ENCODE assay signal across 8 cellular contexts in the genomic region with DNA sequence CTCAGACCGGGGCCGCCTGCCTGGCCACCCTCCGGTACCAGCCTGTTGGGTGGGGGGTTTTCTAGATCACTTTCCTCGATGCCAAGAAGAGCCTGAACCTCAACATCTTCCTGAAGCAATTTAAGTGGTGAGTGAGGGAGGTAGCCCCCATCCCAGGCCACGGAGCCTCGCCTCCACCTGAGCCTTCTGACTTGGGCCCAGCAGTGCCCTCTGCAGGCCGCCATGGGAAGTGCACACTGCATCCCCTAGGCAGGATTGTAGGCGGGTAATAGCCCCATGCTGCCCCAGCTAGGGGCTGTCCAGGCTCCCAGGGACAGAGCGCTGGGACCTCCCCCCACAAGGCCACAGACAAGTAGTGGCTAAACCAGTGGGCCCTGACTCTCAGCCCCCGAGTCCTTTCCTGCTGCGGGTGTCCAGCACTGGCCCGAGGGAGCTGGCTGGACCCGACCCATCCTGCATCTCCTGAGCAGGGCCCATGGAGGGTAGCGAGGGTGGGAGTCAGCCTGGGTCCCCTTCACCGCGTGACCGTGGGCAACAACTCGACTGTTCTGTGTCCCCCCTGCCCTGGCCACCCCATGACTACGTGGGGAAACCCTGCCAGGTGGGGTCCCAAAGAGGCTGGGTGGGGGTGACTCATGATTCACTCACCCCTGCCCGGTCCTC. TPM values are rescaled to one million over a fixed set of nuclear protein-coding genes. Genes with fewer than 3 reads are reported as not detected.
DNase-seq lines count a peak whose midpoint lies in the region; ATAC-seq, FAIRE-seq and TF ChIP-seq lines count a peak whose summit lies in the region.

No MANE protein-coding gene starts in this region.

- TF ChIP-seq POLR2A in H1 (IDR thresholded peaks at IDR 0.05; ENCODE audit: control extremely low read depth in 1 of 2, low read depth in 2 of 2, low read length in 2 of 2): 0 out of 3 replicates have a peak, but pooled peaks of 1 of the 2 experiments have one; percentile 19

- H3K4me3 ChIP-seq in HAP-1 (no peak overlapping the region), H1 (ENCODE audit: extremely low read depth in 1 of 4, insufficient read depth in 2 of 4, low read depth in 3 of 4, low read length in 4 of 4) (no peak overlapping the region)

- H2BK15ac ChIP-seq in H1 (ENCODE audit: low read length): no peak overlapping the region

- no peaks in the 10 kb centered on the region; the same call in 1 of the 2 replicates for H3K79me1 ChIP-seq in H1 (ENCODE audit: low read depth, low read length)

- no peak overlapping the region for H3K18ac ChIP-seq in H1 (ENCODE audit: extremely low read depth, low read length)

- WGBS in H1 (ENCODE audit: extremely low coverage in 1 of 2, insufficient coverage in 1 of 2, insufficient read length in 1 of 2, insufficient replicate concordance in 2 of 2, low coverage in 1 of 2, low lambda C conversion rate in 2 of 2, missing lambda C conversion rate in 1 of 2), 2 experiments: 62% methylated on average over 20 of the region's 20 CpGs; no CpG with 5 or more reads in 1 of the 2 experiments

- DNase-seq in COLO829 (ENCODE audit: low spot score) (peak; percentile 75), HAP-1 (ENCODE audit: low spot score in 2 of 2) (peak; percentile 31 to 83), NCI-H69 (lab: John Stamatoyannopoulos, UW) (peak; percentile 71), H1 (ENCODE audit: low read depth in 1 of 2, low spot score in 2 of 2) (peak; percentile 54 to 96), mucosa of gallbladder (ENCODE audit: low spot score) (peak; percentile 74)
- peak; percentile 27 to 62 for DNase-seq in activated CD8-positive, alpha-beta memory T cell treated with anti-CD3 and anti-CD28 coated beads for 1 hour (ENCODE audit: extremely low read depth in 1 of 2, low read depth in 1 of 2)

- no peak overlapping the region for H3K9ac ChIP-seq in H1 (replicated peaks in 1 of 4; ENCODE audit: extremely low read depth in 1 of 4, low read depth in 3 of 4, low read length in 3 of 4)

- peak overlapping the region; percentile 60; the same call in 1 of the 2 replicates for H2BK5ac ChIP-seq in H1 (ENCODE audit: low read depth, low read length)

- TF ChIP-seq RAD21 in H1 (IDR thresholded peaks at IDR 0.05 in 1 of 2, conservative IDR thresholded peaks at IDR 0.05 in 1 of 2; ENCODE audit: low read depth in 2 of 2, low read length in 2 of 2): peak; percentile 81 to 89

- H3K56ac ChIP-seq in H1 (replicated peaks; ENCODE audit: insufficient read length, low read depth, low read length): no peak overlapping the region

- no peak overlapping the region for H3K23ac ChIP-seq in H1 (ENCODE audit: insufficient read length)

- H3K14ac ChIP-seq in H1 (ENCODE audit: insufficient read length): no peak overlapping the region

- no peak overlapping the region for H2BK120ac ChIP-seq in H1 (replicated peaks; ENCODE audit: low read depth, low read length)

- no peaks in the 10 kb centered on the region for H3K27me3 ChIP-seq in HAP-1 (ENCODE audit: low read depth)
- no peaks in the 10 kb centered on the region for H3K27me3 ChIP-seq in H1 (replicated peaks in 1 of 4; ENCODE audit: control insufficient read depth in 3 of 4, extremely low read depth in 1 of 4, insufficient read depth in 3 of 4, low read length in 3 of 4)

- H3K4me2 ChIP-seq in H1 (ENCODE audit: insufficient read depth in 1 of 2, low read depth in 2 of 2, low read length in 2 of 2): no peak overlapping the region

- no peak overlapping the region for H4K5ac ChIP-seq in H1 (ENCODE audit: insufficient read length, low read depth, low read length)

- peaks cover 49% of the 10 kb centered on the region for H3K36me3 ChIP-seq in HAP-1 (replicated peaks)
- H3K36me3 ChIP-seq in H1 (ENCODE audit: control insufficient read depth in 2 of 4, insufficient read depth in 4 of 4, low read length in 3 of 4): peaks cover 4 to 45% (median 13%) of the 10 kb centered on the region in 4 experiments; a peak in 6 of 8 replicates

- TF ChIP-seq CTCF in H1 (IDR thresholded peaks at IDR 0.05; ENCODE audit: control extremely low read depth in 1 of 3, insufficient read depth in 1 of 3, low read depth in 1 of 3, low read length in 3 of 3): peak in 2 of 3 experiments; percentile 96 to 98; a peak in 3 of 4 replicates

- H3K4ac ChIP-seq in H1 (replicated peaks; ENCODE audit: insufficient read length, low read depth, low read length): no peak overlapping the region

- H3K79me2 ChIP-seq in H1 (ENCODE audit: control insufficient read depth in 1 of 2, insufficient read depth in 2 of 2, low read length in 2 of 2): no peaks in the 10 kb centered on the region

- peak overlapping the region; percentile 28 for H3K27ac Mint-ChIP-seq in stimulated activated memory B cell treated with anti-CD40 and anti-IgM and Interleukin-4, amounts not matched to agents 10 μg/mL and 1 μg/mL and 100 μg/mL, for 72 hours

- H2AK5ac ChIP-seq in H1 (ENCODE audit: low read depth, low read length): no peak overlapping the region

- no peak overlapping the region for H2BK12ac ChIP-seq in H1 (ENCODE audit: low read depth, low read length)

- in situ Hi-C loops in HAP-1 (cut with MboI; ENCODE audit: low sequenced_read_pairs): no loop called here

- H3K27ac ChIP-seq in H1 (ENCODE audit: low read depth, low read length): no peak overlapping the region

- peaks cover 13% of the 10 kb centered on the region for H3K36me3 Mint-ChIP-seq in stimulated activated memory B cell treated with anti-CD40 and anti-IgM and Interleukin-4, amounts not matched to agents 10 μg/mL and 1 μg/mL and 100 μg/mL, for 72 hours

- peak; percentile 69 for ATAC-seq in stimulated activated memory B cell treated with anti-CD40 and anti-IgM and Interleukin-4, amounts not matched to agents 10 μg/mL and 1 μg/mL and 100 μg/mL, for 72 hours
- no peak for ATAC-seq in GM18873 (IDR thresholded peaks at IDR 0.05; ENCODE audit: low FRiP score, unreplicated experiment)

- H3K4me1 Mint-ChIP-seq in stimulated activated memory B cell treated with anti-CD40 and anti-IgM and Interleukin-4, amounts not matched to agents 10 μg/mL and 1 μg/mL and 100 μg/mL, for 72 hours: peaks cover 8% of the 10 kb centered on the region

- CTCF ChIA-PET in H1 (lab: Charles Lee; ENCODE audit: partially characterized antibody): interaction anchor here (0.6 to 3.8 kb wide), 24 partner anchors 9 to 425 kb away, joined by 3 to 17 read pairs (median 5); partner anchors contain the start of gene ADSS1

- H3K9me3 ChIP-seq in HAP-1: no peaks in the 10 kb centered on the region
- peaks cover 6 to 8% of the 10 kb centered on the region in 2 experiments for H3K9me3 ChIP-seq in H1 (ENCODE audit: insufficient read depth in 2 of 2, low read depth in 1 of 2, low read length in 1 of 2)

- peak in 1 of 2 experiments; percentile 14; a peak in 1 of 3 replicates for TF ChIP-seq EP300 in H1 (IDR thresholded peaks at IDR 0.05; ENCODE audit: borderline replicate concordance in 1 of 2, low read depth in 2 of 2, low read length in 2 of 2)

- FAIRE-seq in H1 (lab: Jason Lieb, UNC): peak; percentile 66

- H4K8ac ChIP-seq in H1 (ENCODE audit: extremely low read depth, insufficient read depth, low read length): no peak overlapping the region; the same call in 1 of the 2 replicates

- no peak overlapping the region for H2AFZ ChIP-seq in H1 (ENCODE audit: low read length)

- H3K27me3 Mint-ChIP-seq in stimulated activated memory B cell treated with anti-CD40 and anti-IgM and Interleukin-4, amounts not matched to agents 10 μg/mL and 1 μg/mL and 100 μg/mL, for 72 hours: no peaks in the 10 kb centered on the region

- no peaks in the 10 kb centered on the region for H3K23me2 ChIP-seq in H1 (ENCODE audit: low read depth, low read length)

- peaks cover 0 to 20% of the 10 kb centered on the region in 2 experiments for H4K20me1 ChIP-seq in H1 (replicated peaks in 1 of 2; ENCODE audit: control insufficient read depth in 1 of 2, insufficient read depth in 2 of 2, low read length in 2 of 2)

- POLR2A ChIA-PET in H1 (lab: Charles Lee; ENCODE audit: partially characterized antibody): interaction anchor here (0.6 to 1.5 kb wide), 6 partner anchors 13 to 50 kb away, joined by 3 to 6 read pairs (median 3); no protein-coding TSS in a partner anchor

- no peak overlapping the region for H2BK20ac ChIP-seq in H1 (ENCODE audit: low read length)

- no peaks in the 10 kb centered on the region for H3K4me1 ChIP-seq in HAP-1
- peaks cover 0 to 15% (median 13%) of the 10 kb centered on the region in 4 experiments; a peak in 5 of 7 replicates for H3K4me1 ChIP-seq in H1 (replicated peaks in 1 of 4; ENCODE audit: control insufficient read depth in 3 of 4, insufficient read depth in 4 of 4, low read length in 3 of 4)

- H3K4me3 Mint-ChIP-seq in stimulated activated memory B cell treated with anti-CD40 and anti-IgM and Interleukin-4, amounts not matched to agents 10 μg/mL and 1 μg/mL and 100 μg/mL, for 72 hours: no peak overlapping the region

- no peaks in the 10 kb centered on the region for H3K9me3 Mint-ChIP-seq in stimulated activated memory B cell treated with anti-CD40 and anti-IgM and Interleukin-4, amounts not matched to agents 10 μg/mL and 1 μg/mL and 100 μg/mL, for 72 hours

- no peak overlapping the region for H4K91ac ChIP-seq in H1 (replicated peaks; ENCODE audit: insufficient read length, low read length)

RNA-seq across cellular contexts. Expression of gene ADSS1, which starts 15.3 kb away (rescaled TPM):
- 7.9 and 8.9 TPM in 2 replicates for total RNA-seq in H1 (2021; fragmentation: NEBNext Ultra II Directional; extraction: Animal tissue kit (Norgen Biotek cat#: 25700))
- 7.1 and 9.4 TPM in 2 replicates for polyA plus RNA-seq in H1 (2011; rRNA removed)
- 12.8 TPM for polyA plus RNA-seq in H1 (2011; cell fraction: cytosol; rRNA removed)
- polyA plus RNA-seq in H1 (2011; cell fraction: nucleus; rRNA removed): 43.4 TPM
- 8.2 to 15.0 TPM (median 11.8 TPM) in 4 replicates for polyA plus RNA-seq in H1 (2012, experiment 1 of 2)
- 9.8 TPM for polyA plus RNA-seq in H1 (2012, experiment 2 of 2)
- polyA plus RNA-seq in H1 (2013, experiment 1 of 2): 6.2 TPM
- polyA plus RNA-seq in H1 (2013, experiment 2 of 2): 5.8 TPM
- polyA minus RNA-seq in H1 (2011; rRNA and poly(A)+ RNA removed): 3.2 and 7.1 TPM in 2 replicates
- polyA minus RNA-seq in H1 (2011; cell fraction: cytosol; rRNA and poly(A)+ RNA removed): 2.6 TPM
- 11.0 TPM for polyA minus RNA-seq in H1 (2011; cell fraction: nucleus; rRNA and poly(A)+ RNA removed)
- 49.3 TPM for total RNA-seq in mucosa of gallbladder

RNA-seq across cellular contexts. Expression of gene INF2, which starts 19.3 kb away (rescaled TPM):
- 54.0 and 59.5 TPM in 2 replicates for total RNA-seq in H1 (2021; fragmentation: NEBNext Ultra II Directional; extraction: Animal tissue kit (Norgen Biotek cat#: 25700))
- polyA plus RNA-seq in H1 (2011; rRNA removed): 29.1 and 42.3 TPM in 2 replicates
- polyA plus RNA-seq in H1 (2011; cell fraction: cytosol; rRNA removed): 28.5 TPM
- 143 TPM for polyA plus RNA-seq in H1 (2011; cell fraction: nucleus; rRNA removed)
- polyA plus RNA-seq in H1 (2012, experiment 1 of 2): 27.3 to 49.9 TPM (median 47.0 TPM) in 4 replicates
- polyA plus RNA-seq in H1 (2012, experiment 2 of 2): 33.6 TPM
- 36.0 TPM for polyA plus RNA-seq in H1 (2013, experiment 1 of 2)
- 32.6 TPM for polyA plus RNA-seq in H1 (2013, experiment 2 of 2)
- 12.8 and 15.1 TPM in 2 replicates for polyA minus RNA-seq in H1 (2011; rRNA and poly(A)+ RNA removed)
- polyA minus RNA-seq in H1 (2011; cell fraction: cytosol; rRNA and poly(A)+ RNA removed): 22.1 TPM
- 27.8 TPM for polyA minus RNA-seq in H1 (2011; cell fraction: nucleus; rRNA and poly(A)+ RNA removed)
- 306 TPM for total RNA-seq in mucosa of gallbladder

RNA-seq across cellular contexts. Expression of gene SIVA1, which starts 44.2 kb away (rescaled TPM):
- 123 and 135 TPM in 2 replicates for total RNA-seq in H1 (2021; fragmentation: NEBNext Ultra II Directional; extraction: Animal tissue kit (Norgen Biotek cat#: 25700))
- 517 and 589 TPM in 2 replicates for polyA plus RNA-seq in H1 (2011; rRNA removed)
- polyA plus RNA-seq in H1 (2011; cell fraction: cytosol; rRNA removed): 330 TPM
- 307 TPM for polyA plus RNA-seq in H1 (2011; cell fraction: nucleus; rRNA removed)
- 85.5 to 181 TPM (median 172 TPM) in 4 replicates for polyA plus RNA-seq in H1 (2012, experiment 1 of 2)
- 271 TPM for polyA plus RNA-seq in H1 (2012, experiment 2 of 2)
- 207 TPM for polyA plus RNA-seq in H1 (2013, experiment 1 of 2)
- 187 TPM for polyA plus RNA-seq in H1 (2013, experiment 2 of 2)
- 23.9 and 34.6 TPM in 2 replicates for polyA minus RNA-seq in H1 (2011; rRNA and poly(A)+ RNA removed)
- 70.6 TPM for polyA minus RNA-seq in H1 (2011; cell fraction: cytosol; rRNA and poly(A)+ RNA removed)
- 52.2 TPM for polyA minus RNA-seq in H1 (2011; cell fraction: nucleus; rRNA and poly(A)+ RNA removed)
- total RNA-seq in mucosa of gallbladder: 80.6 TPM
